14 cellular contexts compared by ENCODE assay signal in genomic region chr22:42676059-42676607, GRCh38. TPM values are rescaled to one million over a fixed set of nuclear protein-coding genes. Genes with fewer than 3 reads are reported as not detected.
A peak's percentile ranks its signal among the peaks of the same experiment; 100 is the strongest.
DNase-seq lines count a peak whose midpoint lies in the region; ATAC-seq and TF ChIP-seq lines count a peak whose summit lies in the region.
"Had no signal": no experiment of that assay in that cellular context is flagged by ENCODE, and none has a peak within 500 bp of the region (broad histone marks: within the 10 kb centered on the region; RNA-seq: fewer than 3 reads in every experiment).

No MANE protein-coding gene starts in this region.

- H3K9me3 Mint-ChIP-seq in CD4-positive, alpha-beta T cell, result peaks cover 2% of the 10 kb centered on the region
- peaks cover 0 to 25% (median 5%) of the 10 kb centered on the region in 11 donors for H3K9me3 Mint-ChIP-seq in naive thymus-derived CD4-positive, alpha-beta T cell

- H3K4me1 Mint-ChIP-seq in CD4-positive, alpha-beta T cell (ENCODE audit: low read depth), result peaks cover 4% of the 10 kb centered on the region
- H3K4me1 Mint-ChIP-seq in naive thymus-derived CD4-positive, alpha-beta T cell, result peaks cover 0 to 7% (median 4%) of the 10 kb centered on the region in 7 donors

- no peak for TF ChIP-seq CTCF in CD4-positive, alpha-beta T cell (IDR thresholded peaks at IDR 0.05)

- DNase-seq in Right ventricle myocardium inferior (ENCODE audit: missing footprints), result no peak
- DNase-seq in cardiac septum (ENCODE audit: low spot score), result no peak
- peak; percentile 47 for DNase-seq in hepatic stellate cell (ENCODE audit: low spot score)
- DNase-seq in CD4-positive, alpha-beta T cell, result no peak
- no peak for DNase-seq in SIG-M5 (lab: John Stamatoyannopoulos, UW)
- DNase-seq in SK-N-DZ (ENCODE audit: low spot score), result no peak
- DNase-seq in naive thymus-derived CD4-positive, alpha-beta T cell, result no peak
- DNase-seq: activated CD4-positive, alpha-beta T cell treated with anti-CD3 and anti-CD28 coated beads, Interleukin-2, amount 10 ng/mL, durations not matched to agents 24 days and 14 days; activated effector memory CD4-positive, alpha-beta T cell treated with Interleukin-2 at 50 U/mL for 16 hours; cerebellar nuclear complex; naive B cell; NCI-H69 had no signal

- no peak overlapping the region for H3K27ac Mint-ChIP-seq in CD4-positive, alpha-beta T cell
- no peak overlapping the region for H3K27ac Mint-ChIP-seq in naive thymus-derived CD4-positive, alpha-beta T cell
- H3K27ac Mint-ChIP-seq: activated CD4-positive, alpha-beta T cell treated with anti-CD3 and anti-CD28 coated beads, Interleukin-2, amount 10 ng/mL, durations not matched to agents 24 days and 14 days had no signal

- POLR2A ChIA-PET in CD4-positive, alpha-beta T cell (lab: Charles Lee), result interaction anchor here (0.6 kb wide), 1 partner anchor 30 kb away, joined by 3 read pairs; no protein-coding TSS in a partner anchor
- POLR2A ChIA-PET in naive thymus-derived CD4-positive, alpha-beta T cell (lab: Charles Lee), result no interaction called here

- intact Hi-C loops in Right ventricle myocardium inferior (cut with DNase I), result no loop called here
- intact Hi-C loops in cardiac septum (cut with DNase I), result no loop called here
- intact Hi-C loops in CD4-positive, alpha-beta T cell (cut with DNase I, micrococcal nuclease), result no loop called here
- intact Hi-C loops in naive thymus-derived CD4-positive, alpha-beta T cell (cut with micrococcal nuclease), result no loop called here

- H3K36me3 ChIP-seq in rectal smooth muscle tissue (ENCODE audit: control insufficient read depth, insufficient read depth, low read length), result no peaks in the 10 kb centered on the region
- no peaks in the 10 kb centered on the region for H3K36me3 ChIP-seq in naive thymus-derived CD4-positive, alpha-beta T cell (ENCODE audit: control insufficient read depth in 2 of 3, insufficient read depth in 3 of 3, low read length in 3 of 3)

- CTCF ChIA-PET in CD4-positive, alpha-beta T cell (lab: Charles Lee), result no interaction called here
- CTCF ChIA-PET in naive thymus-derived CD4-positive, alpha-beta T cell (lab: Charles Lee), result no interaction called here

- H3K36me3 Mint-ChIP-seq in CD4-positive, alpha-beta T cell (ENCODE audit: low read depth), result no peaks in the 10 kb centered on the region
- H3K36me3 Mint-ChIP-seq in naive thymus-derived CD4-positive, alpha-beta T cell, result peaks cover 0 to 4% (median 0%) of the 10 kb centered on the region in 5 donors

- H3K27ac ChIP-seq in rectal smooth muscle tissue (ENCODE audit: low read depth, low read length), result peak overlapping the region; percentile 21
- no peak overlapping the region for H3K27ac ChIP-seq in CD4-positive, alpha-beta T cell (ENCODE audit: low read depth, low read length)
- no peak overlapping the region for H3K27ac ChIP-seq in naive thymus-derived CD4-positive, alpha-beta T cell (ENCODE audit: low read depth, low read length)
- H3K27ac ChIP-seq: 22Rv1 had no signal

- H3K4me3 Mint-ChIP-seq in CD4-positive, alpha-beta T cell, result no peak overlapping the region
- H3K4me3 Mint-ChIP-seq in naive thymus-derived CD4-positive, alpha-beta T cell, result no peak overlapping the region
- H3K4me3 Mint-ChIP-seq: activated CD4-positive, alpha-beta T cell treated with anti-CD3 and anti-CD28 coated beads, Interleukin-2, amount 10 ng/mL, durations not matched to agents 24 days and 14 days had no signal

- H3K9me3 ChIP-seq in CD4-positive, alpha-beta T cell (ENCODE audit: control insufficient read depth, low read length), result no peaks in the 10 kb centered on the region
- H3K9me3 ChIP-seq in naive thymus-derived CD4-positive, alpha-beta T cell (ENCODE audit: control insufficient read depth in 2 of 3, low read length in 3 of 3), result peaks cover 0 to 6% (median 0%) of the 10 kb centered on the region in 3 experiments

- H3K27me3 Mint-ChIP-seq in CD4-positive, alpha-beta T cell, result no peaks in the 10 kb centered on the region
- H3K27me3 Mint-ChIP-seq in naive thymus-derived CD4-positive, alpha-beta T cell, result peaks cover 0 to 4% (median 0%) of the 10 kb centered on the region in 5 donors

- H3K27me3 ChIP-seq in rectal smooth muscle tissue (ENCODE audit: control insufficient read depth, insufficient read depth, low read length), result no peaks in the 10 kb centered on the region
- no peaks in the 10 kb centered on the region for H3K27me3 ChIP-seq in CD4-positive, alpha-beta T cell (ENCODE audit: control insufficient read depth, insufficient read depth, low read length)
- no peaks in the 10 kb centered on the region for H3K27me3 ChIP-seq in naive thymus-derived CD4-positive, alpha-beta T cell (ENCODE audit: control insufficient read depth in 2 of 2, insufficient read depth in 2 of 2, low read length in 2 of 2)

- peak; percentile 53 for ATAC-seq in Right ventricle myocardium inferior
- ATAC-seq in CD4-positive, alpha-beta T cell (ENCODE audit: poor library complexity), result no peak
- ATAC-seq in naive thymus-derived CD4-positive, alpha-beta T cell, result no peak

- H3K4me3 ChIP-seq in rectal smooth muscle tissue (ENCODE audit: low read length), result no peak overlapping the region
- H3K4me3 ChIP-seq in naive thymus-derived CD4-positive, alpha-beta T cell (ENCODE audit: low read length), result no peak overlapping the region

- H3K9ac ChIP-seq in rectal smooth muscle tissue (ENCODE audit: low read length), result no peak overlapping the region

- H3K4me1 ChIP-seq in rectal smooth muscle tissue (ENCODE audit: control insufficient read depth, insufficient read depth, low read length), result peaks cover 4% of the 10 kb centered on the region
- no peaks in the 10 kb centered on the region for H3K4me1 ChIP-seq in naive thymus-derived CD4-positive, alpha-beta T cell (ENCODE audit: control insufficient read depth in 2 of 2, insufficient read depth in 2 of 2, low read length in 2 of 2)

RNA-seq across cellular contexts. Expression of gene CYB5R3, which starts 26.9 kb away (rescaled TPM):
- total RNA-seq in Right ventricle myocardium inferior, result 268 TPM
- total RNA-seq in cardiac septum, result 428 TPM
- 10 to 100 TPM; 39.8 to 41.2 TPM for total RNA-seq in CD4-positive, alpha-beta T cell
- polyA plus RNA-seq in SK-N-DZ (2014; cell fraction: cytosol; rRNA removed), result 55.6 and 62.0 TPM in 2 replicates
- 24.7 and 29.8 TPM in 2 replicates for polyA plus RNA-seq in SK-N-DZ (2014; cell fraction: nucleus; rRNA removed)
- 10 to 100 TPM; 34.3 to 70.6 (median 42.3) TPM for total RNA-seq in naive thymus-derived CD4-positive, alpha-beta T cell
- polyA plus RNA-seq in naive thymus-derived CD4-positive, alpha-beta T cell, result 10 to 100 TPM; 38.8 to 74.1 TPM

RNA-seq across cellular contexts. Expression of gene ATP5MGL, which starts 35.7 kb away (rescaled TPM):
- total RNA-seq in Right ventricle myocardium inferior (0.41 TPM), cardiac septum (0.51 TPM)
- total RNA-seq in CD4-positive, alpha-beta T cell, result 1 to 10 TPM; 4.3 to 5.3 TPM
- polyA plus RNA-seq in SK-N-DZ (2014; cell fraction: cytosol; rRNA removed), result not detected in 2 replicates
- polyA plus RNA-seq in SK-N-DZ (2014; cell fraction: nucleus; rRNA removed), result not detected in 2 replicates
- total RNA-seq in naive thymus-derived CD4-positive, alpha-beta T cell, result 1 to 10 TPM; 1.1 to 5.0 (median 1.5) TPM
- polyA plus RNA-seq in naive thymus-derived CD4-positive, alpha-beta T cell, result under 1 TPM; 0.35 to 0.45 TPM

RNA-seq across cellular contexts. Expression of gene A4GALT, which starts 44.5 kb away (rescaled TPM):
- total RNA-seq in Right ventricle myocardium inferior (81.2 TPM), cardiac septum (97.7 TPM)
- not detected for total RNA-seq in CD4-positive, alpha-beta T cell
- 0.44 TPM in 1 of 2 replicates, not detected in the other for polyA plus RNA-seq in SK-N-DZ (2014; cell fraction: cytosol; rRNA removed)
- polyA plus RNA-seq in SK-N-DZ (2014; cell fraction: nucleus; rRNA removed), result not detected in 2 replicates
- total RNA-seq in naive thymus-derived CD4-positive, alpha-beta T cell, result not detected
- not detected for polyA plus RNA-seq in naive thymus-derived CD4-positive, alpha-beta T cell
- total RNA-seq: activated CD4-positive, alpha-beta T cell treated with anti-CD3 and anti-CD28 coated beads, Interleukin-2, amount 10 ng/mL, durations not matched to agents 24 days and 14 days had no signal

Comparison
In these comparisons a context has a peak if more than half of its experiments do, and no peak if none do; other contexts are left out.
1. RNA of gene A4GALT, which starts 44.5 kb away (total RNA-seq): 97.7 TPM in cardiac septum (single experiment) and 81.2 TPM in Right ventricle myocardium inferior (single experiment); not detected in CD4-positive, alpha-beta T cell and not detected in naive thymus-derived CD4-positive, alpha-beta T cell; every median in the first group is over 10 times any median in the second.